16 cellular contexts compared by ENCODE assay signal in the genomic region with DNA sequence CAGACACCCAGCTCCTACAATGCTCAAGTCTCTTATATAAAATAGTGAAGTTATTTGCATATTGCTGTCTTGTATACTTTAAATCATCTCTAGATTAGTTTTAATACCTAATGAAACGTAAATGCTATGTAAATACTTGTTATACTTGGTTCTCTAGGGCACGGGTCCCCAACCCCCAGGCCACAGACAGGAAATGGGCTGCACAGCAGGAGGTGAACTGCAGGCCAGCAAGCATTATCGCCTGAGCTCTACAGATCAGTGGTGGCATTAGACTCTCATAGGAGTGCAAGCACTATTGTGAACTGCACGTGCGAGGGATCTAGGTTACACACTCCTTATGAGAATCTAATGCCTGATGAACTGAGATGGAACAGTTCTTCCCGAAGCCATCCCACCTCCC.
DNase-seq lines count a peak whose midpoint lies in the region; ATAC-seq and TF ChIP-seq lines count a peak whose summit lies in the region.
"Had no signal": no experiment of that assay in that cellular context is flagged by ENCODE, and none has a peak within 500 bp of the region (broad histone marks: within the 10 kb centered on the region; RNA-seq: fewer than 3 reads in every experiment).

No MANE protein-coding gene starts in this region.

- no peak overlapping the region for H2BK12ac ChIP-seq in H9 (ENCODE audit: insufficient read length, low read depth, low read length)

- H3K36me3 Mint-ChIP-seq in H9 (ENCODE audit: insufficient read depth in 1 of 3, low read depth in 3 of 3) (peaks cover 13 to 30% (median 18%) of the 10 kb centered on the region in 3 experiments), WTC11 (peaks cover 31% of the 10 kb centered on the region)

- no peaks in the 10 kb centered on the region for H3K79me2 ChIP-seq in H9 (ENCODE audit: insufficient read depth, low read length)

- no peak overlapping the region for H3K27ac Mint-ChIP-seq in H9
- H3K27ac Mint-ChIP-seq in WTC11 = no peak overlapping the region

- no peak overlapping the region for H4K91ac ChIP-seq in H9 (ENCODE audit: insufficient read length, low read depth, low read length)

- no peaks in the 10 kb centered on the region for H3K4me1 ChIP-seq in H9 (ENCODE audit: insufficient read depth, low read length)
- H3K4me1 ChIP-seq: Peyer's patch had no signal

- H3K27me3 Mint-ChIP-seq in H9 (ENCODE audit: low read depth) (no peaks in the 10 kb centered on the region), WTC11 (ENCODE audit: low read depth) (0 out of 2 replicates have a peak, but pooled peaks cover 6% of the 10 kb centered on the region)

- no peak overlapping the region for H3K9ac ChIP-seq in H9 (ENCODE audit: extremely low read depth, insufficient read length, low read length)

- H3K4me1 Mint-ChIP-seq in H9 (peaks cover 13 to 14% of the 10 kb centered on the region in 2 experiments), WTC11 (peaks cover 23% of the 10 kb centered on the region)
- H3K4me1 Mint-ChIP-seq: CD8-positive, alpha-beta memory T cell had no signal

- H2BK120ac ChIP-seq in H9 (ENCODE audit: low read depth, low read length, poor library complexity, severe bottlenecking) = no peak overlapping the region

- no peak for TF ChIP-seq CTCF in H9 (conservative IDR thresholded peaks at IDR 0.05)
- no peak for TF ChIP-seq CTCF in NB4 (IDR thresholded peaks at IDR 0.05; ENCODE audit: low read depth, low read length)
- TF ChIP-seq CTCF in WTC11 (IDR thresholded peaks at IDR 0.05) = no peak

- no peak overlapping the region for H3K18ac ChIP-seq in H9 (ENCODE audit: insufficient read length, low read depth, low read length)

- TF ChIP-seq POLR2A in NB4 (IDR thresholded peaks at IDR 0.05; ENCODE audit: extremely low read depth, insufficient read length) = no peak

- no peak overlapping the region for H3K4ac ChIP-seq in H9 (ENCODE audit: low read depth, low read length)

- H4K5ac ChIP-seq in H9 (ENCODE audit: insufficient read length, low read depth, low read length) = no peak overlapping the region

- WGBS in H9 (ENCODE audit: extremely low coverage, insufficient read length, low lambda C conversion rate) = no CpG with 5 or more reads among the region's 6 CpGs

- peak overlapping the region; percentile 44 for H3K4me2 ChIP-seq in H9 (ENCODE audit: insufficient read depth, insufficient read length, low read length)

- no peaks in the 10 kb centered on the region for H3K79me1 ChIP-seq in H9 (ENCODE audit: insufficient read depth, low read depth, low read length, poor library complexity, severe bottlenecking)

- ATAC-seq in WTC11 (peak; percentile 91), GM18498 (IDR thresholded peaks at IDR 0.05; ENCODE audit: unreplicated experiment) (no peak)
- ATAC-seq: SK-N-SH treated with all-trans-retinoic acid at 6 μM for 48 hours had no signal

- no peak overlapping the region for H2AK5ac ChIP-seq in H9 (ENCODE audit: insufficient read length, low read length)

- H2BK20ac ChIP-seq in H9 (ENCODE audit: low read depth, low read length, poor library complexity, severe bottlenecking) = no peak overlapping the region

- POLR2A ChIA-PET in WTC11 (lab: Charles Lee) = no interaction called here

- CTCF ChIA-PET in WTC11 (lab: Charles Lee) = interaction anchor here (0.8 kb wide), 1 partner anchor 65 kb away, joined by 4 read pairs; no protein-coding TSS in a partner anchor

- DNase-seq in H9 (peak; percentile 46), NB4 (ENCODE audit: low read depth) (peak; percentile 82), WTC11 (ENCODE audit: low spot score) (peak; percentile 63), iPS-NIHi7 (ENCODE audit: extremely low spot score) (peak; percentile 16), OCI-M2 (lab: John Stamatoyannopoulos, UW; ENCODE audit: unreplicated experiment) (no peak)
- DNase-seq in stimulated activated naive CD4-positive, alpha-beta T cell (lab: John Stamatoyannopoulos, UW) = no peak
- DNase-seq: CD8-positive, alpha-beta memory T cell; KBM-7; NCI-H1092; NCI-H1930; NCI-H2171 treated with DMSO at 0.1 percent for 48 hours; Peyer's patch; Right ventricle myocardium superior had no signal

- no peak overlapping the region for H3K14ac ChIP-seq in H9 (ENCODE audit: insufficient read depth, low read length)

- H3K4me3 ChIP-seq in NB4 (ENCODE audit: low read depth, low read length) = no peak overlapping the region
- H3K4me3 ChIP-seq: Peyer's patch had no signal

- H3K23ac ChIP-seq in H9 (ENCODE audit: insufficient read length, low read depth, low read length) = no peak overlapping the region

- no peaks in the 10 kb centered on the region for H3K23me2 ChIP-seq in H9 (ENCODE audit: insufficient read length, low read depth, low read length, poor library complexity, severe bottlenecking)

- no peaks in the 10 kb centered on the region for H4K20me1 ChIP-seq in H9 (ENCODE audit: control insufficient read depth, insufficient read depth, insufficient read length)

- H3K27ac ChIP-seq in H9 (ENCODE audit: insufficient read length, low read depth, low read length) = no peak overlapping the region
- H3K27ac ChIP-seq: HL-60, Peyer's patch had no signal

- no peaks in the 10 kb centered on the region for H3K27me3 ChIP-seq in H9 (ENCODE audit: insufficient read depth, low read length)
- H3K27me3 ChIP-seq: Peyer's patch had no signal

- H4K8ac ChIP-seq in H9 (replicated peaks; ENCODE audit: insufficient read length, low read depth, low read length) = no peak overlapping the region

- no peak overlapping the region for H3K4me3 Mint-ChIP-seq in H9
- H3K4me3 Mint-ChIP-seq in WTC11 = peak overlapping the region; percentile 22; the same call in 1 of the 2 replicates
- H3K4me3 Mint-ChIP-seq: CD8-positive, alpha-beta memory T cell had no signal

- H3K9me3 ChIP-seq in H9 (ENCODE audit: control insufficient read depth, low read depth, low read length) = no peaks in the 10 kb centered on the region
- H3K9me3 ChIP-seq: Peyer's patch had no signal

- H3K9me3 Mint-ChIP-seq in H9 = peaks cover 27 to 29% of the 10 kb centered on the region in 2 experiments
- H3K9me3 Mint-ChIP-seq in WTC11 = peaks cover 38% of the 10 kb centered on the region

- H2AFZ ChIP-seq in H9 (ENCODE audit: low read length) = no peak overlapping the region

- no peak overlapping the region for H2BK5ac ChIP-seq in H9 (ENCODE audit: insufficient read length, low read length)

- H2BK15ac ChIP-seq in H9 (ENCODE audit: low read depth, low read length) = no peak overlapping the region

- H3T11ph ChIP-seq in H9 (ENCODE audit: low read length) = no peak overlapping the region

- H3K56ac ChIP-seq in H9 (ENCODE audit: insufficient read length, low read depth, low read length) = no peak overlapping the region

TF ChIP-seq in WTC11, 78 proteins besides CTCF, POLR2A, EP300 and RAD21:
- 0 out of 2 replicates have a peak, but pooled peaks have one; percentile 51 for TF ChIP-seq ZNF281 (CRISPR knock-in tag; IDR thresholded peaks at IDR 0.05)
- no peak for TF ChIP-seq PREB (CRISPR knock-in tag; IDR thresholded peaks at IDR 0.05; ENCODE audit: borderline replicate concordance)
- TF ChIP-seq, protein P1, sequence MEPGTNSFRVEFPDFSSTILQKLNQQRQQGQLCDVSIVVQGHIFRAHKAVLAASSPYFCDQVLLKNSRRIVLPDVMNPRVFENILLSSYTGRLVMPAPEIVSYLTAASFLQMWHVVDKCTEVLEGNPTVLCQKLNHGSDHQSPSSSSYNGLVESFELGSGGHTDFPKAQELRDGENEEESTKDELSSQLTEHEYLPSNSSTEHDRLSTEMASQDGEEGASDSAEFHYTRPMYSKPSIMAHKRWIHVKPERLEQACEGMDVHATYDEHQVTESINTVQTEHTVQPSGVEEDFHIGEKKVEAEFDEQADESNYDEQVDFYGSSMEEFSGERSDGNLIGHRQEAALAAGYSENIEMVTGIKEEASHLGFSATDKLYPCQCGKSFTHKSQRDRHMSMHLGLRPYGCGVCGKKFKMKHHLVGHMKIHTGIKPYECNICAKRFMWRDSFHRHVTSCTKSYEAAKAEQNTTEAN (CRISPR knock-in tag; IDR thresholded peaks at IDR 0.05) = 0 out of 2 replicates have a peak, but pooled peaks have one; percentile 86
TF ChIP-seq in WTC11: peak in this region for 2.

Comparison
In these comparisons a context has a peak if more than half of its experiments do, and no peak if none do; other contexts are left out.
1. DNase-seq: peak in H9 (single experiment), NB4 (single experiment), WTC11 (single experiment) and iPS-NIHi7 (single experiment); none in stimulated activated naive CD4-positive, alpha-beta T cell (0 of 6) and OCI-M2 (single experiment).